In genomic region chr7:44590910-44591309, GRCh38 we compare ENCODE assay signal across 1 cellular context.
TF ChIP-seq lines count a peak whose summit lies in the region.

No MANE protein-coding gene starts in this region.

TF ChIP-seq in WTC11, 78 proteins besides CTCF, POLR2A, EP300 and RAD21 (continued from another document):
- TF ChIP-seq, protein P1, sequence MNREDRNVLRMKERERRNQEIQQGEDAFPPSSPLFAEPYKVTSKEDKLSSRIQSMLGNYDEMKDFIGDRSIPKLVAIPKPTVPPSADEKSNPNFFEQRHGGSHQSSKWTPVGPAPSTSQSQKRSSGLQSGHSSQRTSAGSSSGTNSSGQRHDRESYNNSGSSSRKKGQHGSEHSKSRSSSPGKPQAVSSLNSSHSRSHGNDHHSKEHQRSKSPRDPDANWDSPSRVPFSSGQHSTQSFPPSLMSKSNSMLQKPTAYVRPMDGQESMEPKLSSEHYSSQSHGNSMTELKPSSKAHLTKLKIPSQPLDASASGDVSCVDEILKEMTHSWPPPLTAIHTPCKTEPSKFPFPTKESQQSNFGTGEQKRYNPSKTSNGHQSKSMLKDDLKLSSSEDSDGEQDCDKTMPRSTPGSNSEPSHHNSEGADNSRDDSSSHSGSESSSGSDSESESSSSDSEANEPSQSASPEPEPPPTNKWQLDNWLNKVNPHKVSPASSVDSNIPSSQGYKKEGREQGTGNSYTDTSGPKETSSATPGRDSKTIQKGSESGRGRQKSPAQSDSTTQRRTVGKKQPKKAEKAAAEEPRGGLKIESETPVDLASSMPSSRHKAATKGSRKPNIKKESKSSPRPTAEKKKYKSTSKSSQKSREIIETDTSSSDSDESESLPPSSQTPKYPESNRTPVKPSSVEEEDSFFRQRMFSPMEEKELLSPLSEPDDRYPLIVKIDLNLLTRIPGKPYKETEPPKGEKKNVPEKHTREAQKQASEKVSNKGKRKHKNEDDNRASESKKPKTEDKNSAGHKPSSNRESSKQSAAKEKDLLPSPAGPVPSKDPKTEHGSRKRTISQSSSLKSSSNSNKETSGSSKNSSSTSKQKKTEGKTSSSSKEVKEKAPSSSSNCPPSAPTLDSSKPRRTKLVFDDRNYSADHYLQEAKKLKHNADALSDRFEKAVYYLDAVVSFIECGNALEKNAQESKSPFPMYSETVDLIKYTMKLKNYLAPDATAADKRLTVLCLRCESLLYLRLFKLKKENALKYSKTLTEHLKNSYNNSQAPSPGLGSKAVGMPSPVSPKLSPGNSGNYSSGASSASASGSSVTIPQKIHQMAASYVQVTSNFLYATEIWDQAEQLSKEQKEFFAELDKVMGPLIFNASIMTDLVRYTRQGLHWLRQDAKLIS (CRISPR knock-in tag; IDR thresholded peaks at IDR 0.05; ENCODE audit: borderline replicate concordance), result no peak
- TF ChIP-seq GTF2I (CRISPR knock-in tag; conservative IDR thresholded peaks at IDR 0.05) (no peak), TP53 (CRISPR knock-in tag; IDR thresholded peaks at IDR 0.05) (no peak)
